8 cellular contexts compared by ENCODE assay signal in genomic region chr1:16236091-16236494, GRCh38. TPM values are rescaled to one million over a fixed set of nuclear protein-coding genes. Genes with fewer than 3 reads are reported as not detected.
DNase-seq lines count a peak whose midpoint lies in the region; ATAC-seq, FAIRE-seq and TF ChIP-seq lines count a peak whose summit lies in the region.

No MANE protein-coding gene starts in this region.

- POLR2A ChIA-PET in activated CD4-positive, alpha-beta T cell treated with anti-CD3 and anti-CD28 coated beads for 36 hours (lab: Charles Lee) = no interaction called here

- H3K27ac Mint-ChIP-seq in activated CD4-positive, alpha-beta T cell treated with anti-CD3 and anti-CD28 coated beads for 36 hours = peak overlapping the region; percentile 60
- peak overlapping the region; percentile 66 for H3K27ac Mint-ChIP-seq in neural progenitor cell

- H3K4me3 Mint-ChIP-seq in activated CD4-positive, alpha-beta T cell treated with anti-CD3 and anti-CD28 coated beads for 36 hours = peak overlapping the region; percentile 81
- peak overlapping the region; percentile 86 for H3K4me3 Mint-ChIP-seq in neural progenitor cell

- peaks cover 6% of the 10 kb centered on the region for H3K4me1 ChIP-seq in neural progenitor cell

- ATAC-seq in HG02943 (IDR thresholded peaks at IDR 0.05; ENCODE audit: low read depth, unreplicated experiment) = peak; percentile 51
- ATAC-seq in activated CD4-positive, alpha-beta T cell treated with anti-CD3 and anti-CD28 coated beads for 36 hours = peak; percentile 69

- H3K27me3 Mint-ChIP-seq in activated CD4-positive, alpha-beta T cell treated with anti-CD3 and anti-CD28 coated beads for 36 hours = no peaks in the 10 kb centered on the region
- peaks cover 8% of the 10 kb centered on the region for H3K27me3 Mint-ChIP-seq in neural progenitor cell (ENCODE audit: insufficient read depth, low read depth)

- no peak overlapping the region for H3K9ac ChIP-seq in neural progenitor cell

- H3K27ac ChIP-seq in epithelial cell of prostate = peak overlapping the region; percentile 68
- H3K27ac ChIP-seq in neural progenitor cell = no peak overlapping the region

- H4K20me1 ChIP-seq in neural progenitor cell (ENCODE audit: low read depth) = no peaks in the 10 kb centered on the region

- H3K4me1 Mint-ChIP-seq in activated CD4-positive, alpha-beta T cell treated with anti-CD3 and anti-CD28 coated beads for 36 hours = peaks cover 23% of the 10 kb centered on the region
- H3K4me1 Mint-ChIP-seq in neural progenitor cell = peaks cover 20% of the 10 kb centered on the region

- H3K79me2 ChIP-seq in neural progenitor cell (ENCODE audit: low read depth) = no peaks in the 10 kb centered on the region

- TF ChIP-seq POLR2A in GM12892 (IDR thresholded peaks at IDR 0.05; ENCODE audit: low read depth, low read length) = no peak

- no peaks in the 10 kb centered on the region for H3K9me3 ChIP-seq in neural progenitor cell (ENCODE audit: low read depth)

- H3K4me2 ChIP-seq in neural progenitor cell = peak overlapping the region; percentile 75

- H3K9me3 Mint-ChIP-seq in activated CD4-positive, alpha-beta T cell treated with anti-CD3 and anti-CD28 coated beads for 36 hours (ENCODE audit: low read depth) = no peaks in the 10 kb centered on the region
- no peaks in the 10 kb centered on the region for H3K9me3 Mint-ChIP-seq in neural progenitor cell

- H3F3A ChIP-seq in neural progenitor cell (ENCODE audit: low read depth) = peaks cover 10% of the 10 kb centered on the region

- H2AFZ ChIP-seq in neural progenitor cell (replicated peaks) = no peak overlapping the region

- no peaks in the 10 kb centered on the region for H3K36me3 ChIP-seq in neural progenitor cell

- CTCF ChIA-PET in activated CD4-positive, alpha-beta T cell treated with anti-CD3 and anti-CD28 coated beads for 36 hours (lab: Charles Lee) = no interaction called here

- no peaks in the 10 kb centered on the region for H3K36me3 Mint-ChIP-seq in activated CD4-positive, alpha-beta T cell treated with anti-CD3 and anti-CD28 coated beads for 36 hours (ENCODE audit: low read depth)
- H3K36me3 Mint-ChIP-seq in neural progenitor cell = peaks cover 1% of the 10 kb centered on the region

- DNase-seq in A172 (ENCODE audit: low spot score) (peak; percentile 40), GM12892 (ENCODE audit: insufficient read length) (peak; percentile 52), NCI-H2081 treated with DMSO at 0.1 percent for 48 hours (lab: John Stamatoyannopoulos, UW) (peak; percentile 22), epithelial cell of prostate (ENCODE audit: low read depth, low spot score) (no peak), neural progenitor cell (ENCODE audit: low spot score) (peak; percentile 46), cortex of kidney (lab: John Stamatoyannopoulos, UW) (no peak)
- DNase-seq in activated CD4-positive, alpha-beta T cell treated with anti-CD3 and anti-CD28 coated beads for 36 hours = peak; percentile 67

- FAIRE-seq in GM12892 (lab: Jason Lieb, UNC) = no peak

- peak overlapping the region; percentile 62 for H3K4me3 ChIP-seq in neural progenitor cell

- H3K27me3 ChIP-seq in neural progenitor cell = peaks cover 7% of the 10 kb centered on the region

- intact Hi-C loops in activated CD4-positive, alpha-beta T cell treated with anti-CD3 and anti-CD28 coated beads for 36 hours (cut with DNase I, micrococcal nuclease) = loop anchor here (2.0 to 10.0 kb wide), 4 partner anchors 19 to 224 kb away; partner anchors contain the start of gene SZRD1 (in 1 of the 2)

- peak; percentile 29 for TF ChIP-seq CTCF in neural progenitor cell (IDR thresholded peaks at IDR 0.05)

RNA-seq across cellular contexts. Expression of gene CPLANE2, which starts 0.9 kb away (rescaled TPM):
- total RNA-seq in A172 (2014; rRNA removed; shearing (Covaris generic)) = 2.5 and 5.5 TPM in 2 replicates
- polyA plus RNA-seq in GM12892 (2012; ENCODE audit: missing spikeins) = 1.1 TPM
- total RNA-seq in activated CD4-positive, alpha-beta T cell treated with anti-CD3 and anti-CD28 coated beads for 36 hours = 1 to 10 TPM; 2.4 to 3.7 TPM
- total RNA-seq in neural progenitor cell (ENCODE audit: low replicate concordance) = 3.0 and 11.4 TPM in 2 replicates

RNA-seq across cellular contexts. Expression of gene ARHGEF19, which starts 23.6 kb away (rescaled TPM):
- 0.50 and 1.1 TPM in 2 replicates for total RNA-seq in A172 (2014; rRNA removed; shearing (Covaris generic))
- 0.93 TPM for polyA plus RNA-seq in GM12892 (2012; ENCODE audit: missing spikeins)
- 1 to 10 TPM; 4.9 to 6.5 TPM for total RNA-seq in activated CD4-positive, alpha-beta T cell treated with anti-CD3 and anti-CD28 coated beads for 36 hours
- 10.9 and 22.2 TPM in 2 replicates for total RNA-seq in neural progenitor cell (ENCODE audit: low replicate concordance)

Comparison
In these comparisons a context has a peak if more than half of its experiments do, and no peak if none do; other contexts are left out.
1. DNase-seq: peak in A172 (single experiment), GM12892 (single experiment), NCI-H2081 treated with DMSO at 0.1 percent for 48 hours (single experiment), activated CD4-positive, alpha-beta T cell treated with anti-CD3 and anti-CD28 coated beads for 36 hours (single experiment) and neural progenitor cell (single experiment); none in epithelial cell of prostate (single experiment) and cortex of kidney (single experiment).